ENCODE assay signal across 1 cellular context in the genomic region with DNA sequence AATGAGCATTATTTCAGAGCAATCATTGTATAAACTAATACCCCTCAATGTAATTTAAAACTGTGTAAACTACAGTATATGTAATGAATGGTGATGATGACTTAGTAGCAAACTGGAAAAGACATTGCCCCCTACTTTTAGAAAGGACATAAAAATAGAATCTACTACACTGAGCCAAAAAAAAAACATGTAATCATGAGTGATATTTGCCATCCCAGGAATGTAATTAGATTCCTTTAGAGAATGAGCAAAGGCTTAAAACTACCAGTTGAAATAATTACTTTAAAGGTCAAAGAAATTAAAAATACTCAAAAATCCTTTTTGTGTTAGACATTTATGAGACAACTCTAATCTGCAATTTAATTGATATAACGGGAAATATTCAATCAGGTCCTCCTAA.
TF ChIP-seq lines count a peak whose summit lies in the region.

No MANE protein-coding gene starts in this region.

TF ChIP-seq in IMR-90, 13 proteins besides CTCF, POLR2A, EP300 and RAD21:
- TF ChIP-seq SMC3 (IDR thresholded peaks at IDR 0.05; ENCODE audit: low read depth, low read length) = no peak
- TF ChIP-seq, protein P1, sequence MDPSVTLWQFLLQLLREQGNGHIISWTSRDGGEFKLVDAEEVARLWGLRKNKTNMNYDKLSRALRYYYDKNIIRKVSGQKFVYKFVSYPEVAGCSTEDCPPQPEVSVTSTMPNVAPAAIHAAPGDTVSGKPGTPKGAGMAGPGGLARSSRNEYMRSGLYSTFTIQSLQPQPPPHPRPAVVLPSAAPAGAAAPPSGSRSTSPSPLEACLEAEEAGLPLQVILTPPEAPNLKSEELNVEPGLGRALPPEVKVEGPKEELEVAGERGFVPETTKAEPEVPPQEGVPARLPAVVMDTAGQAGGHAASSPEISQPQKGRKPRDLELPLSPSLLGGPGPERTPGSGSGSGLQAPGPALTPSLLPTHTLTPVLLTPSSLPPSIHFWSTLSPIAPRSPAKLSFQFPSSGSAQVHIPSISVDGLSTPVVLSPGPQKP (IDR thresholded peaks at IDR 0.05; ENCODE audit: borderline replicate concordance, low read depth, low read length) = no peak
- no peak for TF ChIP-seq CEBPB (IDR thresholded peaks at IDR 0.05; ENCODE audit: low read depth, low read length)
- no peak for TF ChIP-seq FOS (IDR thresholded peaks at IDR 0.05; ENCODE audit: low read depth, low read length)
- TF ChIP-seq RCOR1 (IDR thresholded peaks at IDR 0.05; ENCODE audit: insufficient replicate concordance, low read length) = no peak
- TF ChIP-seq MXI1 (IDR thresholded peaks at IDR 0.05; ENCODE audit: borderline replicate concordance, low read depth, low read length) = no peak
- TF ChIP-seq, protein P2, sequence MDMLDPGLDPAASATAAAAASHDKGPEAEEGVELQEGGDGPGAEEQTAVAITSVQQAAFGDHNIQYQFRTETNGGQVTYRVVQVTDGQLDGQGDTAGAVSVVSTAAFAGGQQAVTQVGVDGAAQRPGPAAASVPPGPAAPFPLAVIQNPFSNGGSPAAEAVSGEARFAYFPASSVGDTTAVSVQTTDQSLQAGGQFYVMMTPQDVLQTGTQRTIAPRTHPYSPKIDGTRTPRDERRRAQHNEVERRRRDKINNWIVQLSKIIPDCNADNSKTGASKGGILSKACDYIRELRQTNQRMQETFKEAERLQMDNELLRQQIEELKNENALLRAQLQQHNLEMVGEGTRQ (IDR thresholded peaks at IDR 0.05; ENCODE audit: low read depth, low read length) = no peak
- TF ChIP-seq MAZ (IDR thresholded peaks at IDR 0.05; ENCODE audit: borderline replicate concordance, low read depth, low read length) = no peak
- TF ChIP-seq RFX5 (IDR thresholded peaks at IDR 0.05; ENCODE audit: low read depth, low read length) = no peak
- TF ChIP-seq CHD1 (IDR thresholded peaks at IDR 0.05; ENCODE audit: low read depth, low read length) = no peak
- TF ChIP-seq NFE2L2 (IDR thresholded peaks at IDR 0.05; ENCODE audit: low read depth, low read length) = no peak
- TF ChIP-seq MAFK (IDR thresholded peaks at IDR 0.05; ENCODE audit: low read depth, low read length) = no peak
- TF ChIP-seq BHLHE40 (IDR thresholded peaks at IDR 0.05; ENCODE audit: low read depth, low read length) = no peak
